24 cellular contexts compared by ENCODE assay signal in the genomic region with DNA sequence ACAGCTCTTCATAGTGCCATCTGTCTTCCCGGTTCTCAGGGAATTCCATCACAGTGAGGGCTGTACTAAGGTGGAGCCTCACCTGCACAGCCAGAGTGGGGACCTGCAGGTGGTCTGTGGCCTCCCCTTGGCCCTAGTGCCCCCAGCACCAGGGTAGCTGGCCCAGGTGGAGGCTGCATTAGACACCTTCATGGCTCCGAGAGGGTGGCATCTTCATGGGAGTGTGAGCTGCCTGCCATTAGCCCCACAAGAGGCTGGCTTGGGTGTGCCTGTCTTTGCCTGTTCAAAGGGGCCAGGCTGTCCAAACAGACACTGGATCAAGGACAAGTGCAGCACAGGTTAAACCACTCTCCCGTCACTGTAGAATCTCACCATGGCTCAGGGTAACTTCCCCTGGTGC.
"Had no signal": no experiment of that assay in that cellular context is flagged by ENCODE, and none has a peak within 500 bp of the region (broad histone marks: within the 10 kb centered on the region; RNA-seq: fewer than 3 reads in every experiment).

No MANE protein-coding gene starts in this region.

- DNase-seq: activated CD4-positive, alpha-beta T cell treated with anti-CD3 and anti-CD28 coated beads for 4 hours; activated CD8-positive, alpha-beta memory T cell treated with anti-CD3 and anti-CD28 coated beads, Interleukin-2, amount 50 U/mL, for 4 hours; activated CD8-positive, alpha-beta T cell treated with anti-CD3 and anti-CD28 coated beads for 36 hours; activated gamma-delta T cell; activated naive CD4-positive, alpha-beta T cell treated with anti-CD3 and anti-CD28 coated beads for 36 hours; amygdala; brain microvascular endothelial cell; cerebellar nuclear complex; Karpas-422; NCI-H1048; NCI-H187 treated with DMSO at 0.1 percent for 48 hours; NCI-H2171; NCI-H2227 treated with DMSO at 0.1 percent for 48 hours; NCI-H446 treated with DMSO at 0.1 percent for 48 hours; NCI-H526; NK-92 treated with Interleukin-12 subunit alpha and Interleukin-12 subunit beta, amount 100 ng/mL, for 24 hours; OCI-M1; Right ventricle myocardium superior; RPMI8226; SJCRH30; SK-N-SH; T-helper 1 cell had no signal

- H3K4me2 ChIP-seq: SK-N-SH had no signal

- H3K9me3 ChIP-seq: SK-N-SH had no signal

- H3K36me3 ChIP-seq: brain microvascular endothelial cell, cardiac muscle cell, SJCRH30 had no signal

- H3K4me3 ChIP-seq: cardiac muscle cell, K562, SJCRH30 had no signal

- H3K27me3 ChIP-seq: brain microvascular endothelial cell, cardiac muscle cell, SJCRH30 had no signal

- H3K4me1 ChIP-seq: SJCRH30 had no signal

- H3K27ac ChIP-seq: brain microvascular endothelial cell, cardiac muscle cell, SJCRH30 had no signal
